In the genomic region with DNA sequence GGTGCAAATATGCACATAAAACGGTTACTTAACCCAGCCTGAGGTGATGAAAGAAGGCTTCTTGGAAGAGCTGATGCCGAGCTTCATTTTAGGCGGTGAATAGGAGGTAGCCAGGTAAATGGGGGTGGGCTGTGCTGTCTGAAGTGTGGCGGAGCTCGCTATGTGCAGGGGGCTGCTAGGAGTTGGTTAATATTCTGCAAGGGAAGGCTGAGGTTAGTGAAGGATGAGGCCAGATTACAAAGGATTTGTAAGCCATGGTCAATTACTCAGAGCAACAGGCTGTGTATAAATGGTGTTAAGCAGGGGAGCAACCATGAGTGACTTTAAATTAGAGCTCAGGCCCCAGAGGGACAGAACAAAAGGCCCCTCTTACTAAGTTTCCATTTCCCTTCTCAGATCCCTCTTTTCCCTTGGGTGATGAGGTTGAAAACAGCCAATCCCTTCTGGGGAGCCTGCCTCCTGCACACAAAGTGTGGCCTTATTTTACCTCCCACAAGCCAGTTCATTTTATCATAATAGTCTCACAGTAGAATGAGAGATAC, we compare ENCODE assay signal across 7 cellular contexts.
"Had no signal": no experiment of that assay in that cellular context is flagged by ENCODE, and none has a peak within 500 bp of the region (broad histone marks: within the 10 kb centered on the region; RNA-seq: fewer than 3 reads in every experiment).

No MANE protein-coding gene starts in this region.

- H3K4me3 ChIP-seq: adrenal gland, lung, tibial nerve had no signal

- H3K27ac Mint-ChIP-seq: activated B cell treated with CpG ODN at 0.5 μM for 24 hours; activated CD4-positive, alpha-beta T cell treated with anti-CD3 and anti-CD28 coated beads, Interleukin-2, amount 10 ng/mL, durations not matched to agents 24 days and 14 days had no signal

- H3K27me3 ChIP-seq: adrenal gland had no signal

- ATAC-seq: effector memory CD8-positive, alpha-beta T cell had no signal

- H3K9me3 ChIP-seq: adrenal gland, tibial nerve had no signal

- H3K36me3 ChIP-seq: adrenal gland, tibial nerve had no signal

- H3K36me3 Mint-ChIP-seq: naive thymus-derived CD4-positive, alpha-beta T cell had no signal

- H3K27ac ChIP-seq: adrenal gland, tibial nerve had no signal

- H3K9me3 Mint-ChIP-seq: activated B cell treated with CpG ODN at 0.5 μM for 24 hours; activated CD4-positive, alpha-beta T cell treated with anti-CD3 and anti-CD28 coated beads, Interleukin-2, amount 10 ng/mL, durations not matched to agents 24 days and 14 days; effector memory CD8-positive, alpha-beta T cell; naive thymus-derived CD4-positive, alpha-beta T cell had no signal

- H3K4me3 Mint-ChIP-seq: activated CD4-positive, alpha-beta T cell treated with anti-CD3 and anti-CD28 coated beads, Interleukin-2, amount 10 ng/mL, durations not matched to agents 24 days and 14 days; effector memory CD8-positive, alpha-beta T cell had no signal
